23 cellular contexts compared by ENCODE assay signal in genomic region chr11:64372021-64372420, GRCh38. TPM values are rescaled to one million over a fixed set of nuclear protein-coding genes. Genes with fewer than 3 reads are reported as not detected.
DNase-seq lines count a peak whose midpoint lies in the region; ATAC-seq and TF ChIP-seq lines count a peak whose summit lies in the region.
"Had no signal": no experiment of that assay in that cellular context is flagged by ENCODE, and none has a peak within 500 bp of the region (broad histone marks: within the 10 kb centered on the region; RNA-seq: fewer than 3 reads in every experiment).

No MANE protein-coding gene starts in this region.

- no peaks in the 10 kb centered on the region for H3K27me3 ChIP-seq in SK-N-SH (ENCODE audit: insufficient read depth)
- H3K27me3 ChIP-seq in GM23338 (ENCODE audit: insufficient read depth): no peaks in the 10 kb centered on the region
- H3K27me3 ChIP-seq: MG63 had no signal

- no peak for ATAC-seq in SK-N-SH treated with all-trans-retinoic acid at 6 μM for 48 hours
- ATAC-seq in GM23338: no peak
- no peak for ATAC-seq in esophagus mucosa
- ATAC-seq: GM12878, T-cell had no signal

- TF ChIP-seq RAD21 in SK-N-SH (IDR thresholded peaks at IDR 0.05; ENCODE audit: low read length): no peak

- TF ChIP-seq CTCF in SK-N-SH (IDR thresholded peaks at IDR 0.05): no peak
- no peak for TF ChIP-seq CTCF in GM23338 (conservative IDR thresholded peaks at IDR 0.05; ENCODE audit: low read depth in 2 of 2)

- DNase-seq in SK-N-SH: no peak
- no peak for DNase-seq in GM23338 (ENCODE audit: low spot score)
- DNase-seq in SK-N-MC (ENCODE audit: low read depth, low spot score): no peak
- DNase-seq in islet precursor cell: peak; percentile 40
- DNase-seq in SKM-1 (lab: John Stamatoyannopoulos, UW; ENCODE audit: unreplicated experiment): no peak
- DNase-seq in AG20443 (ENCODE audit: low spot score): no peak
- DNase-seq: CD4-positive, CD25-positive, alpha-beta regulatory T cell; EL; GDM1; GOT3; IMR-90; KG1; NCI-H2227 treated with DMSO at 0.1 percent for 48 hours; NCI-H526 treated with DMSO at 0.1 percent for 48 hours; PC-9; SHP77; T-cell had no signal

- peaks cover 3 to 17% of the 10 kb centered on the region in 2 experiments for H3K36me3 ChIP-seq in SK-N-SH (replicated peaks in 1 of 2; ENCODE audit: control insufficient read depth in 1 of 2, insufficient read depth in 2 of 2, low read length in 1 of 2)
- no peaks in the 10 kb centered on the region for H3K36me3 ChIP-seq in GM23338 (ENCODE audit: insufficient read depth)
- H3K36me3 ChIP-seq in SK-N-MC (ENCODE audit: insufficient read depth, low read length): no peaks in the 10 kb centered on the region; the same call in 1 of the 2 replicates

- H3K9me3 ChIP-seq in SK-N-SH (no peaks in the 10 kb centered on the region), SK-N-MC (ENCODE audit: low read depth, low read length) (no peaks in the 10 kb centered on the region)
- H3K9me3 ChIP-seq: A549, MG63 had no signal

- TF ChIP-seq EP300 in SK-N-SH (IDR thresholded peaks at IDR 0.05; ENCODE audit: borderline replicate concordance in 1 of 2, low read depth in 1 of 2, low read length in 1 of 2): no peak

- H3K9ac ChIP-seq in SK-N-SH (no peak overlapping the region), SK-N-MC (ENCODE audit: insufficient read length) (no peak overlapping the region)

- peaks cover 0 to 11% of the 10 kb centered on the region in 2 experiments; a peak in 1 of 4 replicates for H3K4me1 ChIP-seq in SK-N-SH (ENCODE audit: control insufficient read depth in 1 of 2, insufficient read depth in 2 of 2, low read depth in 1 of 2, low read length in 1 of 2)
- peaks cover 25% of the 10 kb centered on the region for H3K4me1 ChIP-seq in GM23338 (ENCODE audit: insufficient read depth)
- H3K4me1 ChIP-seq: A549 had no signal

- H3K4me2 ChIP-seq in SK-N-SH (peak overlapping the region; percentile 80), GM23338 (peak overlapping the region; percentile 48; the same call in 1 of the 2 replicates)
- H3K4me2 ChIP-seq: PC-9 had no signal

- H3K27ac ChIP-seq in SK-N-SH (ENCODE audit: low read depth in 2 of 2, low read length in 1 of 2) (peak overlapping the region; percentile 60 to 90; a peak in 3 of 4 replicates), GM23338 (ENCODE audit: low read depth) (no peak overlapping the region), SK-N-MC (peak overlapping the region; percentile 83)
- H3K27ac ChIP-seq: PC-9 had no signal

- no peak overlapping the region for H2AFZ ChIP-seq in SK-N-SH (ENCODE audit: low read depth)
- H2AFZ ChIP-seq in GM23338: no peak overlapping the region
- H2AFZ ChIP-seq: PC-9 had no signal

- no peak overlapping the region for H3K27ac Mint-ChIP-seq in GM23338
- H3K27ac Mint-ChIP-seq: B cell, T-cell had no signal

- H4K20me1 ChIP-seq in SK-N-SH (ENCODE audit: insufficient read depth) (no peaks in the 10 kb centered on the region), GM23338 (replicated peaks; ENCODE audit: insufficient read depth) (no peaks in the 10 kb centered on the region)

- no peaks in the 10 kb centered on the region; the same call in 2 of the 3 replicates for H3K9me3 Mint-ChIP-seq in GM23338
- H3K9me3 Mint-ChIP-seq: CD4-positive, CD25-positive, alpha-beta regulatory T cell; T-cell had no signal

- H3K79me2 ChIP-seq in SK-N-SH (ENCODE audit: insufficient read depth) (no peaks in the 10 kb centered on the region), GM23338 (replicated peaks; ENCODE audit: insufficient read depth) (no peaks in the 10 kb centered on the region)

- H3K27me3 Mint-ChIP-seq in GM23338 (ENCODE audit: insufficient read depth, low read depth, poor library complexity): peaks cover 19% of the 10 kb centered on the region
- H3K27me3 Mint-ChIP-seq: B cell; CD4-positive, CD25-positive, alpha-beta regulatory T cell; T-cell had no signal

- POLR2A ChIA-PET in SK-N-SH (lab: Yijun Ruan, JAX): interaction anchor here (0.6 to 1.5 kb wide), 6 partner anchors 12 to 592 kb away, joined by 3 to 7 read pairs (median 4); partner anchors contain the start of genes PRDX5, RPS6KA4 and TRMT112

- H3K9me2 ChIP-seq in SK-N-SH (no peaks in the 10 kb centered on the region), GM23338 (ENCODE audit: insufficient read depth) (no peaks in the 10 kb centered on the region)

- peaks cover 12% of the 10 kb centered on the region; the same call in 2 of the 3 replicates for H3K4me1 Mint-ChIP-seq in GM23338
- H3K4me1 Mint-ChIP-seq: CD4-positive, CD25-positive, alpha-beta regulatory T cell; T-cell had no signal

- peaks cover 7% of the 10 kb centered on the region for H3K36me3 Mint-ChIP-seq in GM23338 (ENCODE audit: low read depth)

- H3K4me3 ChIP-seq in SK-N-SH (ENCODE audit: low read depth in 2 of 2, low read length in 1 of 2): no peak overlapping the region
- H3K4me3 ChIP-seq in GM23338: no peak overlapping the region
- peak overlapping the region; percentile 64; the same call in 1 of the 2 replicates for H3K4me3 ChIP-seq in SK-N-MC
- H3K4me3 ChIP-seq: A549, GM12878, PC-9 had no signal

- CTCF ChIA-PET in SK-N-SH (lab: Yijun Ruan, JAX): interaction anchor here (1.0 to 1.6 kb wide), 4 partner anchors 12 to 76 kb away, joined by 3 to 4 read pairs (median 4); no protein-coding TSS in a partner anchor

- no peak overlapping the region for H3K4me3 Mint-ChIP-seq in GM23338
- H3K4me3 Mint-ChIP-seq: B cell; CD4-positive, CD25-positive, alpha-beta regulatory T cell; T-cell had no signal

- 97% methylated on average over 6 of the region's 6 CpGs for WGBS in SK-N-SH (ENCODE audit: low lambda C conversion rate)

- H3F3A ChIP-seq in SK-N-SH (replicated peaks; ENCODE audit: insufficient read depth) (peaks cover 10% of the 10 kb centered on the region), GM23338 (replicated peaks; ENCODE audit: low read depth) (peaks cover 21% of the 10 kb centered on the region)

TF ChIP-seq in SK-N-SH, 30 proteins besides CTCF, POLR2A, EP300 and RAD21:
- TF ChIP-seq MXI1 (IDR thresholded peaks at IDR 0.05; ENCODE audit: low read depth, low read length) (no peak), JUND (IDR thresholded peaks at IDR 0.05) (no peak), IRF3 (IDR thresholded peaks at IDR 0.05; ENCODE audit: low read depth, low read length) (no peak)

TF ChIP-seq in SK-N-SH treated with all-trans-retinoic acid at 6 μM for 48 hours, 23 proteins besides CTCF, POLR2A, EP300 and RAD21:
- TF ChIP-seq ZNF565 (CRISPR knock-in tag; conservative IDR thresholded peaks at IDR 0.05; ENCODE audit: low read depth) (no peak), CSDC2 (CRISPR knock-in tag; IDR thresholded peaks at IDR 0.05) (no peak), BACH2 (CRISPR knock-in tag; IDR thresholded peaks at IDR 0.05; ENCODE audit: borderline replicate concordance) (no peak), SNAI2 (CRISPR knock-in tag; IDR thresholded peaks at IDR 0.05) (no peak), ZC3H10 (CRISPR knock-in tag; IDR thresholded peaks at IDR 0.05) (no peak), GLIS3 (CRISPR knock-in tag; IDR thresholded peaks at IDR 0.05) (no peak), ARNTL (CRISPR knock-in tag; IDR thresholded peaks at IDR 0.05; ENCODE audit: borderline replicate concordance, low read depth) (no peak), RARB (CRISPR knock-in tag; IDR thresholded peaks at IDR 0.05) (no peak), PPARA (CRISPR knock-in tag; IDR thresholded peaks at IDR 0.05; ENCODE audit: borderline replicate concordance) (no peak), ZFP30 (CRISPR knock-in tag; IDR thresholded peaks at IDR 0.05) (no peak), TCF4 (CRISPR knock-in tag; IDR thresholded peaks at IDR 0.05; ENCODE audit: borderline replicate concordance) (no peak), ESRRG (CRISPR knock-in tag; IDR thresholded peaks at IDR 0.05) (no peak)

RNA-seq across cellular contexts. Expression of gene RPS6KA4, which starts 13.1 kb away (rescaled TPM):
- polyA plus RNA-seq in SK-N-SH (2012; rRNA removed) (43.4 and 44.7 TPM in 2 replicates), GM23338 (2016; fragmentation: Nextera tagmentation; extraction: Ambion mirVana) (3.5 and 4.1 TPM in 2 replicates)
- 15.4 and 27.8 TPM in 2 replicates for polyA plus RNA-seq in SK-N-SH (2012; cell fraction: cytosol; rRNA removed)
- polyA plus RNA-seq in SK-N-SH (2012; cell fraction: nucleus; rRNA removed): 86.8 and 120 TPM in 2 replicates
- 18.6 and 19.9 TPM in 2 replicates for total RNA-seq in GM23338 (2014; rRNA removed; shearing (Covaris generic))
- total RNA-seq in esophagus mucosa: 36.2 TPM

RNA-seq across cellular contexts. Expression of gene CCDC88B, which starts 32.0 kb away (rescaled TPM):
- 2.4 and 3.4 TPM in 2 replicates for polyA plus RNA-seq in SK-N-SH (2012; rRNA removed)
- polyA plus RNA-seq in SK-N-SH (2012; cell fraction: cytosol; rRNA removed): 1.3 and 2.7 TPM in 2 replicates
- 1.5 and 4.3 TPM in 2 replicates for polyA plus RNA-seq in SK-N-SH (2012; cell fraction: nucleus; rRNA removed)
- total RNA-seq in GM23338 (2014; rRNA removed; shearing (Covaris generic)): 12.1 and 12.3 TPM in 2 replicates
- 5.9 and 6.8 TPM in 2 replicates for polyA plus RNA-seq in GM23338 (2016; fragmentation: Nextera tagmentation; extraction: Ambion mirVana)
- 4.5 TPM for total RNA-seq in esophagus mucosa

RNA-seq across cellular contexts. Expression of gene PRDX5, which starts 54.1 kb away (rescaled TPM):
- polyA plus RNA-seq in SK-N-SH (2012; rRNA removed) (875 and 1,000 TPM in 2 replicates), GM23338 (2016; fragmentation: Nextera tagmentation; extraction: Ambion mirVana) (300 and 312 TPM in 2 replicates)
- 911 and 944 TPM in 2 replicates for polyA plus RNA-seq in SK-N-SH (2012; cell fraction: cytosol; rRNA removed)
- polyA plus RNA-seq in SK-N-SH (2012; cell fraction: nucleus; rRNA removed): 283 and 326 TPM in 2 replicates
- total RNA-seq in GM23338 (2014; rRNA removed; shearing (Covaris generic)): 202 and 212 TPM in 2 replicates
- 331 TPM for total RNA-seq in esophagus mucosa

RNA-seq across cellular contexts. Expression of gene TRMT112, which starts 54.7 kb away (rescaled TPM):
- polyA plus RNA-seq in SK-N-SH (2012; rRNA removed) (649 and 699 TPM in 2 replicates), GM23338 (2016; fragmentation: Nextera tagmentation; extraction: Ambion mirVana) (927 and 1,003 TPM in 2 replicates)
- polyA plus RNA-seq in SK-N-SH (2012; cell fraction: cytosol; rRNA removed): 528 and 601 TPM in 2 replicates
- 225 and 384 TPM in 2 replicates for polyA plus RNA-seq in SK-N-SH (2012; cell fraction: nucleus; rRNA removed)
- 298 and 349 TPM in 2 replicates for total RNA-seq in GM23338 (2014; rRNA removed; shearing (Covaris generic))
- 181 TPM for total RNA-seq in esophagus mucosa
